21 cellular contexts compared by ENCODE assay signal in the genomic region with DNA sequence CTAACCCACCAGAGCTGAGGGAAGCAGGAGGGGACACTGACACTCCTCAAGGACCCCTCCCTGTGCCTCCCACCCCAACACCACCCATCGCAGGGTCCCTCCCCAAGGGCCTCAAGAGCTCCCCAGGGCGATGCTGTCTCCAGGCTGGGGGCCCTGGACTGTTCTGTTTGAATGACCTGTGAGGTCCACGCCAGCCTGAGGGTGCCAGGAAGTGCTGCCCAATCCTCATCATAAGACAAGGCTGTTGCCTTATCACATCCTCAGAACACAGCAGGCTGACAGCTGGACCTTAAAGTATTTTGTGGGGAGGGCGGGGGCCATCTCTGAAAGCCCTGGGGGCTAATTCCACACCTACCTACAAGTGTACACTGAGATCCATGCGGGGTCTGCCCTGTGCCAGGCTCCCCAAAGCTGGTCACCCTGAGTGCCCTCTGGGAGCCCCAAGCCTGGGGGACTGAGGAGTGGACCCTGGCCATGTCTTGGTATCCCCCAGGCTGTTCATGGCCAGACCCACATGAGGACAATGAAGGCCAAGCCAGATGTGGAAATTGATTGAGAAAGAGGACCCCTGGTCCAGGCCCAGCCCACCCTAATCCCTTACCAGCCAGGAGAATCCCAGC. TPM values are rescaled to one million over a fixed set of nuclear protein-coding genes. Genes with fewer than 3 reads are reported as not detected.
"Had no signal": no experiment of that assay in that cellular context is flagged by ENCODE, and none has a peak within 500 bp of the region (broad histone marks: within the 10 kb centered on the region; RNA-seq: fewer than 3 reads in every experiment).

No MANE protein-coding gene starts in this region.

- H3K36me3 ChIP-seq: gastrocnemius medialis, suprapubic skin had no signal

- H3K27ac ChIP-seq: dorsolateral prefrontal cortex, gastrocnemius medialis, suprapubic skin had no signal

- H3K27ac Mint-ChIP-seq: activated naive CD4-positive, alpha-beta T cell treated with anti-CD3 and anti-CD28 coated beads for 36 hours; endodermal cell; natural killer cell; progenitor cell of endocrine pancreas; stimulated activated naive CD8-positive, alpha-beta T cell treated with anti-CD3 and anti-CD28 coated beads, Interleukin-15, Interleukin-2, amounts not matched to agents 100 ng/mL and 50 ng/mL, for 24 hours had no signal

- H3K4me3 Mint-ChIP-seq: activated naive CD4-positive, alpha-beta T cell treated with anti-CD3 and anti-CD28 coated beads for 36 hours; endodermal cell; natural killer cell; stimulated activated naive CD8-positive, alpha-beta T cell treated with anti-CD3 and anti-CD28 coated beads, Interleukin-15, Interleukin-2, amounts not matched to agents 100 ng/mL and 50 ng/mL, for 24 hours had no signal

- H3K4me3 ChIP-seq: dorsolateral prefrontal cortex, gastrocnemius medialis, suprapubic skin had no signal

- H3K4me1 Mint-ChIP-seq: endodermal cell, natural killer cell had no signal

- H3K9me3 ChIP-seq: gastrocnemius medialis, suprapubic skin had no signal

- DNase-seq: activated CD4-positive, alpha-beta T cell treated with anti-CD3 and anti-CD28 coated beads, Interleukin-2, amount 50 U/mL, for 1 hour; activated CD8-positive, alpha-beta memory T cell treated with anti-CD3 and anti-CD28 coated beads for 24 hours; activated naive CD4-positive, alpha-beta T cell treated with anti-CD3 and anti-CD28 coated beads for 36 hours; endodermal cell; gastrocnemius medialis; islet precursor cell; mesendoderm; natural killer cell; small intestine; T-helper 2 cell had no signal

- H3K9me3 Mint-ChIP-seq: activated naive CD4-positive, alpha-beta T cell treated with anti-CD3 and anti-CD28 coated beads for 36 hours; endodermal cell; natural killer cell; stimulated activated naive CD8-positive, alpha-beta T cell treated with anti-CD3 and anti-CD28 coated beads, Interleukin-15, Interleukin-2, amounts not matched to agents 100 ng/mL and 50 ng/mL, for 24 hours had no signal

- H3K36me3 Mint-ChIP-seq: natural killer cell had no signal

- ATAC-seq: activated CD4-positive, CD25-positive, alpha-beta regulatory T cell treated with anti-CD3 and anti-CD28 coated beads, Interleukin-2, amount 50 U/mL, for 24 hours; gastrocnemius medialis; natural killer cell had no signal

- H3K4me1 ChIP-seq: gastrocnemius medialis, suprapubic skin had no signal

RNA-seq across cellular contexts. Expression of a gene that starts 23.8 kb away (rescaled TPM):
- total RNA-seq: astrocyte, endodermal cell, epithelial cell of proximal tubule, natural killer cell, progenitor cell of endocrine pancreas, right cardiac atrium, suprapubic skin, urinary bladder had no signal
- polyA plus RNA-seq: liver, right cardiac atrium, small intestine, urinary bladder had no signal

RNA-seq across cellular contexts. Expression of a gene that starts 48.3 kb away (rescaled TPM):
- total RNA-seq: activated naive CD4-positive, alpha-beta T cell treated with anti-CD3 and anti-CD28 coated beads for 36 hours; astrocyte; epithelial cell of proximal tubule; gastrocnemius medialis; natural killer cell; progenitor cell of endocrine pancreas; right cardiac atrium; urinary bladder had no signal
- polyA plus RNA-seq: adipose tissue, right cardiac atrium, small intestine, urinary bladder had no signal
